ENCODE assay signal across 8 cellular contexts in genomic region chr9:88388886-88389617, GRCh38. TPM values are rescaled to one million over a fixed set of nuclear protein-coding genes. Genes with fewer than 3 reads are reported as not detected.
DNase-seq lines count a peak whose midpoint lies in the region; ATAC-seq and TF ChIP-seq lines count a peak whose summit lies in the region.

No MANE protein-coding gene starts in this region.

- H2AFZ ChIP-seq in OCI-LY7 (ENCODE audit: low read length) (0 out of 2 replicates have a peak overlapping the region, but pooled peaks have one; percentile 34), neural cell (ENCODE audit: low read depth, low read length) (peak overlapping the region; percentile 31)

- peak overlapping the region; percentile 97 for H3K27ac Mint-ChIP-seq in CD4-positive, alpha-beta T cell

- TF ChIP-seq RAD21 in neural cell (conservative IDR thresholded peaks at IDR 0.05) = peak; percentile 58

- H4K20me1 ChIP-seq in OCI-LY7 (ENCODE audit: insufficient read depth, low read length) (peaks cover 13% of the 10 kb centered on the region), neural cell (ENCODE audit: insufficient read depth) (no peaks in the 10 kb centered on the region)

- POLR2A ChIA-PET in CD4-positive, alpha-beta T cell (lab: Charles Lee) = no interaction called here
- POLR2A ChIA-PET in OCI-LY7 (lab: Charles Lee) = no interaction called here

- H3K36me3 ChIP-seq in OCI-LY7 (ENCODE audit: insufficient read depth, low read length) = no peaks in the 10 kb centered on the region
- no peaks in the 10 kb centered on the region for H3K36me3 ChIP-seq in neural cell (ENCODE audit: insufficient read depth, low read length)
- no peaks in the 10 kb centered on the region for H3K36me3 ChIP-seq in thyroid gland

- BruUV-seq in OCI-LY7 (replicated peaks; lab: Mats Ljungman, UMichigan) = no TSS peak

- peaks cover 49% of the 10 kb centered on the region for H3K4me1 Mint-ChIP-seq in CD4-positive, alpha-beta T cell (ENCODE audit: low read depth)

- peak overlapping the region; percentile 92 for H3K9ac ChIP-seq in neural cell (ENCODE audit: low read length)

- H3K9me3 Mint-ChIP-seq in CD4-positive, alpha-beta T cell = no peaks in the 10 kb centered on the region

- H3K4me1 ChIP-seq in OCI-LY7 (ENCODE audit: insufficient read depth, low read length, poor library complexity, severe bottlenecking) = peaks cover 15% of the 10 kb centered on the region
- peaks cover 11 to 16% of the 10 kb centered on the region in 2 donors for H3K4me1 ChIP-seq in thyroid gland

- peak; percentile 17 for TF ChIP-seq CTCF in CD4-positive, alpha-beta T cell (IDR thresholded peaks at IDR 0.05)
- TF ChIP-seq CTCF in OCI-LY7 (conservative IDR thresholded peaks at IDR 0.05; ENCODE audit: low read length) (no peak), neural cell (IDR thresholded peaks at IDR 0.05; ENCODE audit: poor library complexity, severe bottlenecking) (no peak), thyroid gland (IDR thresholded peaks at IDR 0.05) (no peak)

- peaks cover 24% of the 10 kb centered on the region for H3K36me3 Mint-ChIP-seq in CD4-positive, alpha-beta T cell (ENCODE audit: low read depth)

- peak in 8 of 10 experiments; percentile 3 to 46 (median 26) for DNase-seq in CD4-positive, alpha-beta T cell
- DNase-seq in OCI-LY7 (ENCODE audit: low spot score) (peak; percentile 53), activated gamma-delta T cell treated with Interleukin-2 at 50 U/mL for 16 hours (peak; percentile 30), foreskin melanocyte (peak; percentile 58), thyroid gland (peak; percentile 57 to 66)

- WGBS in thyroid gland, 2 donors = 0 to 1% methylated on average over 26 to 39 of the region's 71 CpGs

- H3K79me2 ChIP-seq in OCI-LY7 (ENCODE audit: insufficient read depth, low read depth, low read length) (peaks cover 25% of the 10 kb centered on the region), neural cell (replicated peaks; ENCODE audit: insufficient read depth, low read length) (peaks cover 49% of the 10 kb centered on the region)

- intact Hi-C loops in CD4-positive, alpha-beta T cell (cut with DNase I, micrococcal nuclease) = loop anchor here (1.0 to 10.0 kb wide), 4 partner anchors 67 to 928 kb away; partner anchors contain the start of gene SECISBP2 (in 1 of the 2)
- intact Hi-C loops in OCI-LY7 (cut with micrococcal nuclease; ENCODE audit: unreplicated experiment) (loop anchor here (2.0 to 10.0 kb wide), 3 partner anchors 66 to 923 kb away; partner anchors contain the start of gene CKS2), thyroid gland (cut with DNase I) (no loop called here)

- ATAC-seq in CD4-positive, alpha-beta T cell (ENCODE audit: poor library complexity) = peak; percentile 7
- ATAC-seq in GM19395 (IDR thresholded peaks at IDR 0.05; ENCODE audit: unreplicated experiment) (peak; percentile 37), HG03460 (IDR thresholded peaks at IDR 0.05; ENCODE audit: unreplicated experiment) (peak; percentile 29)

- CTCF ChIA-PET in CD4-positive, alpha-beta T cell (lab: Charles Lee) = no interaction called here
- CTCF ChIA-PET in OCI-LY7 (lab: Charles Lee; ENCODE audit: unreplicated experiment) = no interaction called here

- H3K9me2 ChIP-seq in OCI-LY7 (ENCODE audit: insufficient read depth, low read length) = no peaks in the 10 kb centered on the region
- no peaks in the 10 kb centered on the region for H3K9me2 ChIP-seq in neural cell (ENCODE audit: insufficient read depth, low read length)

- H3K27me3 ChIP-seq in CD4-positive, alpha-beta T cell (ENCODE audit: control insufficient read depth, insufficient read depth, low read length) = no peaks in the 10 kb centered on the region
- H3K27me3 ChIP-seq in neural cell (ENCODE audit: insufficient read depth, low read depth, low read length) (no peaks in the 10 kb centered on the region), thyroid gland (no peaks in the 10 kb centered on the region)

- no peak overlapping the region for H3K27ac ChIP-seq in CD4-positive, alpha-beta T cell (ENCODE audit: low read depth, low read length)
- H3K27ac ChIP-seq in OCI-LY7 (ENCODE audit: low read depth, low read length, poor library complexity, severe bottlenecking) (no peak overlapping the region), neural cell (ENCODE audit: low read length) (peak overlapping the region; percentile 89), thyroid gland (peak overlapping the region; percentile 83 to 95 (median 93))

- H3K4me3 ChIP-seq in OCI-LY7 (ENCODE audit: low read depth, low read length, poor library complexity, severe bottlenecking) (peak overlapping the region; percentile 80), neural cell (ENCODE audit: low read length) (peak overlapping the region; percentile 79), thyroid gland (replicated peaks in 1 of 3) (peak overlapping the region; percentile 61 to 95 (median 81))

- no peaks in the 10 kb centered on the region for H3F3A ChIP-seq in neural cell (ENCODE audit: insufficient read depth, low read length, poor library complexity, severe bottlenecking)

- TF ChIP-seq EP300 in neural cell (conservative IDR thresholded peaks at IDR 0.05; ENCODE audit: poor library complexity, severe bottlenecking) = peak; percentile 51

- H3K9me3 ChIP-seq in CD4-positive, alpha-beta T cell (ENCODE audit: control insufficient read depth, low read length) = no peaks in the 10 kb centered on the region
- H3K9me3 ChIP-seq in OCI-LY7 (ENCODE audit: low read length) (no peaks in the 10 kb centered on the region), neural cell (ENCODE audit: low read length) (no peaks in the 10 kb centered on the region), thyroid gland (no peaks in the 10 kb centered on the region)

- H3K4me2 ChIP-seq in OCI-LY7 (ENCODE audit: low read length) = peak overlapping the region; percentile 72
- H3K4me2 ChIP-seq in neural cell (ENCODE audit: low read length) = peak overlapping the region; percentile 50

- H3K27me3 Mint-ChIP-seq in CD4-positive, alpha-beta T cell = no peaks in the 10 kb centered on the region

- TF ChIP-seq POLR2A in thyroid gland (IDR thresholded peaks at IDR 0.05) = peak in 1 of 2 donors; percentile 59

- peak overlapping the region; percentile 96 for H3K4me3 Mint-ChIP-seq in CD4-positive, alpha-beta T cell

TF ChIP-seq in neural cell, 6 proteins besides CTCF, POLR2A, EP300 and RAD21:
- TF ChIP-seq SMC3 (conservative IDR thresholded peaks at IDR 0.05; ENCODE audit: poor library complexity) = peak; percentile 58
- peak; percentile 65 for TF ChIP-seq TAF1 (IDR thresholded peaks at IDR 0.05; ENCODE audit: low read depth)
- peak; percentile 66 for TF ChIP-seq MXI1 (conservative IDR thresholded peaks at IDR 0.05; ENCODE audit: poor library complexity, severe bottlenecking)
- TF ChIP-seq POLR2AphosphoS5 (IDR thresholded peaks at IDR 0.05) = peak; percentile 75
- TF ChIP-seq REST (IDR thresholded peaks at IDR 0.05; ENCODE audit: borderline replicate concordance) = peak; percentile 41
- no peak for TF ChIP-seq EZH2 (IDR thresholded peaks at IDR 0.05; ENCODE audit: borderline replicate concordance, insufficient read depth, low read length, poor library complexity, severe bottlenecking)

RNA-seq across cellular contexts. Expression of gene SPIN1, which starts 0.8 kb away (rescaled TPM):
- total RNA-seq in CD4-positive, alpha-beta T cell = 10 to 100 TPM; 27.7 to 30.3 TPM
- 20.0 and 20.1 TPM in 2 replicates for total RNA-seq in OCI-LY7 (2014; rRNA removed; shearing (Covaris generic))
- 39.0 and 45.1 TPM in 2 replicates for total RNA-seq in OCI-LY7 (2022)
- polyA plus RNA-seq in neural cell = 278 and 282 TPM in 2 replicates
- polyA minus RNA-seq in neural cell = 299 and 322 TPM in 2 replicates
- 100 to 1,000 TPM in 2 of 4 donors, 10 to 100 TPM in 2; 91.9 to 126 (median 103) TPM for total RNA-seq in thyroid gland

Comparison
In these comparisons a context has a peak if more than half of its experiments do, and no peak if none do; other contexts are left out.
1. H3K27ac ChIP-seq: peak in neural cell (single experiment) and thyroid gland (3 of 3); none in CD4-positive, alpha-beta T cell (single experiment) and OCI-LY7 (single experiment).
2. Peak in every context shown above with its lines, with median percentiles within 50 percentile points of each other: ATAC-seq, DNase-seq and H3K4me3 ChIP-seq.